ENCODE assay signal across 1 cellular context in genomic region chr7:102390697-102391484, GRCh38.
TF ChIP-seq lines count a peak whose summit lies in the region.

No MANE protein-coding gene starts in this region.

TF ChIP-seq in GM12878, 131 proteins besides CTCF, POLR2A, EP300 and RAD21:
- TF ChIP-seq RUNX3 (IDR thresholded peaks at IDR 0.05; ENCODE audit: low read length), result peak; percentile 42; the same call in 1 of the 2 replicates
- peak; percentile 64; the same call in 1 of the 2 replicates for TF ChIP-seq YY1 (IDR thresholded peaks at IDR 0.05; ENCODE audit: low read depth, low read length)
- peak; percentile 16; the same call in 1 of the 3 replicates for TF ChIP-seq POU2F2 (IDR thresholded peaks at IDR 0.05; ENCODE audit: borderline replicate concordance, low read depth, low read length)
- no peak for TF ChIP-seq KDM1A (IDR thresholded peaks at IDR 0.05; ENCODE audit: borderline replicate concordance)
- no peak for TF ChIP-seq ZNF217 (IDR thresholded peaks at IDR 0.05)
- peak; percentile 58 for TF ChIP-seq EED (IDR thresholded peaks at IDR 0.05; ENCODE audit: low read depth)
- no peak for TF ChIP-seq KAT2A (conservative IDR thresholded peaks at IDR 0.05; ENCODE audit: control insufficient read depth, low read depth, low read length)
- 0 out of 2 replicates have a peak, but pooled peaks have one; percentile 7 for TF ChIP-seq TCF12 (IDR thresholded peaks at IDR 0.05; ENCODE audit: low read depth, low read length)
- TF ChIP-seq ZSCAN29 (IDR thresholded peaks at IDR 0.05), result 0 out of 2 replicates have a peak, but pooled peaks have one; percentile 16
- no peak for TF ChIP-seq FOS (IDR thresholded peaks at IDR 0.05; ENCODE audit: borderline replicate concordance, extremely low read depth, insufficient read length)
- TF ChIP-seq ZZZ3 (IDR thresholded peaks at IDR 0.05; ENCODE audit: control insufficient read depth, insufficient read length, low read depth), result no peak
- TF ChIP-seq, protein P1, sequence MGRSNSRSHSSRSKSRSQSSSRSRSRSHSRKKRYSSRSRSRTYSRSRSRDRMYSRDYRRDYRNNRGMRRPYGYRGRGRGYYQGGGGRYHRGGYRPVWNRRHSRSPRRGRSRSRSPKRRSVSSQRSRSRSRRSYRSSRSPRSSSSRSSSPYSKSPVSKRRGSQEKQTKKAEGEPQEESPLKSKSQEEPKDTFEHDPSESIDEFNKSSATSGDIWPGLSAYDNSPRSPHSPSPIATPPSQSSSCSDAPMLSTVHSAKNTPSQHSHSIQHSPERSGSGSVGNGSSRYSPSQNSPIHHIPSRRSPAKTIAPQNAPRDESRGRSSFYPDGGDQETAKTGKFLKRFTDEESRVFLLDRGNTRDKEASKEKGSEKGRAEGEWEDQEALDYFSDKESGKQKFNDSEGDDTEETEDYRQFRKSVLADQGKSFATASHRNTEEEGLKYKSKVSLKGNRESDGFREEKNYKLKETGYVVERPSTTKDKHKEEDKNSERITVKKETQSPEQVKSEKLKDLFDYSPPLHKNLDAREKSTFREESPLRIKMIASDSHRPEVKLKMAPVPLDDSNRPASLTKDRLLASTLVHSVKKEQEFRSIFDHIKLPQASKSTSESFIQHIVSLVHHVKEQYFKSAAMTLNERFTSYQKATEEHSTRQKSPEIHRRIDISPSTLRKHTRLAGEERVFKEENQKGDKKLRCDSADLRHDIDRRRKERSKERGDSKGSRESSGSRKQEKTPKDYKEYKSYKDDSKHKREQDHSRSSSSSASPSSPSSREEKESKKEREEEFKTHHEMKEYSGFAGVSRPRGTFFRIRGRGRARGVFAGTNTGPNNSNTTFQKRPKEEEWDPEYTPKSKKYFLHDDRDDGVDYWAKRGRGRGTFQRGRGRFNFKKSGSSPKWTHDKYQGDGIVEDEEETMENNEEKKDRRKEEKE (IDR thresholded peaks at IDR 0.05), result no peak
- TF ChIP-seq MTA3 (IDR thresholded peaks at IDR 0.05; ENCODE audit: borderline replicate concordance, low read length), result 0 out of 2 replicates have a peak, but pooled peaks have one; percentile 38
- no peak for TF ChIP-seq BCL3 (IDR thresholded peaks at IDR 0.05; ENCODE audit: borderline replicate concordance, insufficient read depth, low read depth, low read length, poor library complexity, severe bottlenecking)
- no peak for TF ChIP-seq STAT3 (IDR thresholded peaks at IDR 0.05; ENCODE audit: low read depth, low read length)
- peak; percentile 48; the same call in 1 of the 2 replicates for TF ChIP-seq HDGF (IDR thresholded peaks at IDR 0.05)
- no peak for TF ChIP-seq SREBF2 (IDR thresholded peaks at IDR 0.05; ENCODE audit: low read length)
- TF ChIP-seq IKZF2 (IDR thresholded peaks at IDR 0.05), result peak; percentile 20 to 49; a peak in 2 of 4 replicates
- peak; percentile 95 for TF ChIP-seq SMC3 (IDR thresholded peaks at IDR 0.05; ENCODE audit: borderline replicate concordance, low read length)
- peak; percentile 64; the same call in 1 of the 2 replicates for TF ChIP-seq SMARCA5 (IDR thresholded peaks at IDR 0.05)
- no peak for TF ChIP-seq PML (IDR thresholded peaks at IDR 0.05; ENCODE audit: low read length)
- TF ChIP-seq IKZF1 (conservative IDR thresholded peaks at IDR 0.05), result peak; percentile 72
